In the genomic region with DNA sequence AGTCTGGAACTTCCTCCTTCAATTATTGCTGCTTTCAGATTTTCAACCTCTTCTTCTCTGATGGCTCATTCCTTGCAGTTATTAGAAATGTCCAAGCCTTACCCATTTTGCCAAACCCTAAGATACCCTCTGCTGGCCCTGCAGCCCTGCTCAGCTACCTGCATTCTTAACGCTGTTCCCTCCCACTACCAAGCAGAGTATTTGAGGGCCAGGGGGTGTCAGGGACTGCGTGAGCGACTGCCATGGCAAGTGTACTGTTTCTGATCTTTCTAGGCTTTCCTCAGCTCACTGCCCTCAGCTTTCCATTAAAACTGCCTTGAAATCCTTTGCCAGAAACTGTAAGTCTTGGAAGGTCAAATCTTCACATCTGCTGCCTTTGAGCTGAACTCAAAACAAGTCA, we compare ENCODE assay signal across 23 cellular contexts. TPM values are rescaled to one million over a fixed set of nuclear protein-coding genes. Genes with fewer than 3 reads are reported as not detected.
"Had no signal": no experiment of that assay in that cellular context is flagged by ENCODE, and none has a peak within 500 bp of the region (broad histone marks: within the 10 kb centered on the region; RNA-seq: fewer than 3 reads in every experiment).

No MANE protein-coding gene starts in this region.

- H3K4me3 Mint-ChIP-seq: naive thymus-derived CD8-positive, alpha-beta T cell; stimulated activated naive B cell treated with anti-CD40 and anti-IgM and Interleukin-4, amounts not matched to agents 10 μg/mL and 1 μg/mL and 100 μg/mL, for 72 hours; stimulated activated naive CD8-positive, alpha-beta T cell treated with anti-CD3 and anti-CD28 coated beads, Interleukin-15, amount 100 ng/mL, for 72 hours had no signal

- H3K4me3 ChIP-seq: colonic mucosa, heart right ventricle, lung, mucosa of descending colon, ovary, right atrium auricular region, sigmoid colon, skin epidermis, testis, tibial nerve had no signal

- DNase-seq: colonic mucosa; dermis blood vessel endothelial cell; erythroblast; heart right ventricle; hypothalamus; kidney; left cardiac atrium; left ventricle myocardium superior; mesenchymal stem cell; mucosa of descending colon; naive thymus-derived CD8-positive, alpha-beta T cell; nucleus accumbens; ovary; sigmoid colon; stimulated activated CD4-positive, alpha-beta T cell treated with anti-CD3 and anti-CD28 coated beads, Interleukin-2, amount 100 ng/mL, for 24 hours; stimulated activated CD4-positive, alpha-beta T cell treated with anti-CD3 and anti-CD28 coated beads, Interleukin-4, amount 100 ng/mL, for 4 hours; stimulated activated naive B cell treated with anti-CD40 and anti-IgM and Interleukin-4, amounts not matched to agents 10 μg/mL and 1 μg/mL and 100 μg/mL, for 72 hours; stimulated activated naive CD8-positive, alpha-beta T cell treated with anti-CD3 and anti-CD28 coated beads, Interleukin-15, amount 100 ng/mL, for 72 hours; testis had no signal

- H3K4me1 Mint-ChIP-seq: stimulated activated naive B cell treated with anti-CD40 and anti-IgM and Interleukin-4, amounts not matched to agents 10 μg/mL and 1 μg/mL and 100 μg/mL, for 72 hours; stimulated activated naive CD8-positive, alpha-beta T cell treated with anti-CD3 and anti-CD28 coated beads, Interleukin-15, amount 100 ng/mL, for 72 hours had no signal

- H3K27ac ChIP-seq: colonic mucosa, heart right ventricle, ovary, right atrium auricular region, sigmoid colon, skin epidermis, testis, tibial nerve had no signal

- H3K27me3 ChIP-seq: colonic mucosa, heart right ventricle, ovary, right atrium auricular region, sigmoid colon, testis, tibial nerve had no signal

- H3K36me3 Mint-ChIP-seq: naive thymus-derived CD8-positive, alpha-beta T cell; stimulated activated naive B cell treated with anti-CD40 and anti-IgM and Interleukin-4, amounts not matched to agents 10 μg/mL and 1 μg/mL and 100 μg/mL, for 72 hours had no signal

- H3K36me3 ChIP-seq: colonic mucosa, heart right ventricle, ovary, right atrium auricular region, sigmoid colon, tibial nerve had no signal

- H3K27me3 Mint-ChIP-seq: stimulated activated naive B cell treated with anti-CD40 and anti-IgM and Interleukin-4, amounts not matched to agents 10 μg/mL and 1 μg/mL and 100 μg/mL, for 72 hours; stimulated activated naive CD8-positive, alpha-beta T cell treated with anti-CD3 and anti-CD28 coated beads, Interleukin-15, amount 100 ng/mL, for 72 hours had no signal

- H3K27ac Mint-ChIP-seq: naive thymus-derived CD8-positive, alpha-beta T cell; stimulated activated naive B cell treated with anti-CD40 and anti-IgM and Interleukin-4, amounts not matched to agents 10 μg/mL and 1 μg/mL and 100 μg/mL, for 72 hours; stimulated activated naive CD8-positive, alpha-beta T cell treated with anti-CD3 and anti-CD28 coated beads, Interleukin-15, amount 100 ng/mL, for 72 hours had no signal

- H3K9me3 ChIP-seq: colonic mucosa, heart right ventricle, mucosa of descending colon, ovary, right atrium auricular region, sigmoid colon, testis, tibial nerve had no signal

- H3K4me1 ChIP-seq: colonic mucosa, heart right ventricle, right atrium auricular region, sigmoid colon, testis, tibial nerve had no signal

RNA-seq across cellular contexts. Expression of a gene that starts 40.9 kb away (rescaled TPM):
- total RNA-seq: dermis blood vessel endothelial cell; naive thymus-derived CD8-positive, alpha-beta T cell had no signal
- polyA plus RNA-seq: naive thymus-derived CD8-positive, alpha-beta T cell had no signal
